ENCODE assay signal across 14 cellular contexts in genomic region chr14:99737956-99738667, GRCh38. TPM values are rescaled to one million over a fixed set of nuclear protein-coding genes. Genes with fewer than 3 reads are reported as not detected.
DNase-seq lines count a peak whose midpoint lies in the region; ATAC-seq, FAIRE-seq and TF ChIP-seq lines count a peak whose summit lies in the region.
"Had no signal": no experiment of that assay in that cellular context is flagged by ENCODE, and none has a peak within 500 bp of the region (broad histone marks: within the 10 kb centered on the region; RNA-seq: fewer than 3 reads in every experiment).

No MANE protein-coding gene starts in this region.

- H3K4me1 ChIP-seq in ascending aorta (peaks cover 0 to 19% of the 10 kb centered on the region in 2 donors), prostate gland (replicated peaks) (no peaks in the 10 kb centered on the region)

- H3K36me3 ChIP-seq in ascending aorta (no peaks in the 10 kb centered on the region), prostate gland (no peaks in the 10 kb centered on the region)

- TF ChIP-seq POLR2A in prostate gland (IDR thresholded peaks at IDR 0.05): no peak

- intact Hi-C loops in ascending aorta (cut with DNase I) (loop anchor here (10.0 kb wide), 2 partner anchors 367 to 497 kb away; partner anchors contain the start of gene YY1), left cardiac atrium (cut with DNase I) (no loop called here), prostate gland (cut with DNase I) (no loop called here)

- H3K27me3 ChIP-seq in AG04450 (ENCODE audit: control insufficient read depth, insufficient read depth, low read length) (peaks cover 3% of the 10 kb centered on the region), ascending aorta (no peaks in the 10 kb centered on the region), prostate gland (replicated peaks; ENCODE audit: insufficient read depth) (no peaks in the 10 kb centered on the region)

- POLR2A ChIA-PET in AG04450 (lab: Yijun Ruan, JAX): interaction anchor here (0.8 kb wide), 1 partner anchor 56 kb away, joined by 3 read pairs; no protein-coding TSS in a partner anchor

- TF ChIP-seq CTCF in AG04450 (IDR thresholded peaks at IDR 0.05; ENCODE audit: low read depth, low read length) (no peak), ascending aorta (IDR thresholded peaks at IDR 0.05) (peak in 1 of 3 experiments; percentile 16), prostate gland (IDR thresholded peaks at IDR 0.05) (no peak), D721Med (IDR thresholded peaks at IDR 0.05; ENCODE audit: insufficient read depth, missing control alignments) (no peak)

- peak overlapping the region; percentile 51 for H3K4me3 ChIP-seq in AG04450 (ENCODE audit: low read depth, low read length)
- peak overlapping the region; percentile 68 to 76 for H3K4me3 ChIP-seq in ascending aorta
- peak overlapping the region; percentile 19 to 39 for H3K4me3 ChIP-seq in prostate gland

- H3K9me3 ChIP-seq in AG04450 (ENCODE audit: control insufficient read depth, insufficient read depth, low read length): no peaks in the 10 kb centered on the region; the same call in 1 of the 2 replicates
- H3K9me3 ChIP-seq in ascending aorta: no peaks in the 10 kb centered on the region
- H3K9me3 ChIP-seq in prostate gland: no peaks in the 10 kb centered on the region

- ATAC-seq in left cardiac atrium: peak; percentile 27 to 45
- no peak for ATAC-seq in HG03521 (IDR thresholded peaks at IDR 0.05; ENCODE audit: unreplicated experiment)
- ATAC-seq in GM21723 (IDR thresholded peaks at IDR 0.05; ENCODE audit: unreplicated experiment): no peak
- ATAC-seq in HG03457 (IDR thresholded peaks at IDR 0.05; ENCODE audit: unreplicated experiment): no peak

- H3K27ac ChIP-seq in AG04450 (ENCODE audit: low read depth, low read length) (no peak overlapping the region), ascending aorta (peak overlapping the region; percentile 55 to 65), prostate gland (no peak overlapping the region)

- CTCF ChIA-PET in AG04450 (lab: Charles Lee): interaction anchor here (0.5 to 1.0 kb wide), 2 partner anchors 8 to 54 kb away, joined by 3 to 4 read pairs; no protein-coding TSS in a partner anchor

- FAIRE-seq in D721Med (lab: Jason Lieb, UNC): no peak

- 62% methylated on average over 21 of the region's 21 CpGs for WGBS in prostate gland

- DNase-seq in AG04450 (ENCODE audit: low read depth, low spot score): no peak
- DNase-seq in ascending aorta (ENCODE audit: low spot score in 2 of 2): no peak
- DNase-seq in left cardiac atrium: no peak
- DNase-seq in prostate gland (ENCODE audit: low spot score): no peak
- no peak for DNase-seq in D721Med (ENCODE audit: insufficient read length, low spot score)
- DNase-seq: activated CD4-positive, alpha-beta T cell treated with anti-CD3 and anti-CD28 coated beads, Interleukin-2, amount 50 U/mL, for 48 hours; activated naive CD4-positive, alpha-beta T cell treated with anti-CD3 and anti-CD28 coated beads, Interleukin-2, amount 50 U/mL, for 16 hours; effector CD8-positive, alpha-beta T cell; NCI-H1092; NCI-H524 treated with DMSO at 0.1 percent for 48 hours; stimulated activated naive CD4-positive, alpha-beta T cell treated with Interleukin-2 at 50 U/mL for 16 hours had no signal

RNA-seq across cellular contexts. Expression of gene CYP46A1, which starts 54.0 kb away (rescaled TPM):
- polyA plus RNA-seq in AG04450 (2011; rRNA removed): 0.07 and 0.14 TPM in 2 replicates
- 0.09 TPM in 1 of 2 replicates, not detected in the other for polyA minus RNA-seq in AG04450 (2011; rRNA and poly(A)+ RNA removed)
- total RNA-seq in ascending aorta (not detected), left cardiac atrium (1 to 10 TPM; 4.1 to 4.7 TPM), prostate gland (1 to 10 TPM in 1 of 2 donors, under 1 TPM in 1; 0.46 to 6.5 TPM)

RNA-seq across cellular contexts. Expression of gene EML1, which starts 55.1 kb away (rescaled TPM):
- 37.7 and 44.6 TPM in 2 replicates for polyA plus RNA-seq in AG04450 (2011; rRNA removed)
- polyA minus RNA-seq in AG04450 (2011; rRNA and poly(A)+ RNA removed): 92.9 and 138 TPM in 2 replicates
- total RNA-seq in ascending aorta: 28.3 TPM
- 10 to 100 TPM; 23.7 to 24.6 TPM for total RNA-seq in left cardiac atrium
- total RNA-seq in prostate gland: 10 to 100 TPM in 1 of 2 donors, 1 to 10 TPM in 1; 7.0 to 31.8 TPM

Comparison
In these comparisons a context has a peak if more than half of its experiments do, and no peak if none do; other contexts are left out.
1. H3K27ac ChIP-seq: peak in ascending aorta (2 of 2); none in AG04450 (single experiment) and prostate gland (0 of 2).
2. ATAC-seq: peak in left cardiac atrium (2 of 2); none in HG03521 (single experiment), GM21723 (single experiment) and HG03457 (single experiment).
3. Peak in every context shown above with its lines, with median percentiles within 50 percentile points of each other: H3K4me3 ChIP-seq.